Comparison of ENCODE assay signal across 11 cellular contexts in genomic region chr16:53429221-53429943, GRCh38. TPM values are rescaled to one million over a fixed set of nuclear protein-coding genes. Genes with fewer than 3 reads are reported as not detected.
DNase-seq lines count a peak whose midpoint lies in the region; ATAC-seq and TF ChIP-seq lines count a peak whose summit lies in the region.
"Had no signal": no experiment of that assay in that cellular context is flagged by ENCODE, and none has a peak within 500 bp of the region (broad histone marks: within the 10 kb centered on the region; RNA-seq: fewer than 3 reads in every experiment).

No MANE protein-coding gene starts in this region.

- TF ChIP-seq CTCF in HFFc6 (IDR thresholded peaks at IDR 0.05): no peak

- no peak overlapping the region for H3K4me3 ChIP-seq in adipocyte (ENCODE audit: low read length)

- no peaks in the 10 kb centered on the region for H3K9me3 ChIP-seq in adipocyte (ENCODE audit: control insufficient read depth, low read length)

- H3K36me3 Mint-ChIP-seq in HFFc6 (ENCODE audit: low read depth): no peaks in the 10 kb centered on the region

- no peak overlapping the region for H3K27ac Mint-ChIP-seq in HFFc6
- H3K27ac Mint-ChIP-seq: activated T-cell treated with anti-CD3 and anti-CD28 coated beads, Interleukin-2, amount 50 U/mL, for 24 hours had no signal

- peaks cover 4% of the 10 kb centered on the region for H3K27me3 Mint-ChIP-seq in HFFc6 (ENCODE audit: insufficient read depth)
- H3K27me3 Mint-ChIP-seq: activated T-cell treated with anti-CD3 and anti-CD28 coated beads, Interleukin-2, amount 50 U/mL, for 24 hours had no signal

- H3K4me1 ChIP-seq in adipocyte (ENCODE audit: control insufficient read depth, insufficient read depth, low read length): peaks cover 6% of the 10 kb centered on the region

- peak; percentile 5 for DNase-seq in AG08395 (ENCODE audit: low spot score)
- peak; percentile 29 for DNase-seq in HFFc6
- DNase-seq in adipocyte (ENCODE audit: low read depth): peak; percentile 42
- DNase-seq in iris pigment epithelial cell (ENCODE audit: low read depth): peak; percentile 90
- DNase-seq in sciatic nerve (ENCODE audit: low spot score): no peak
- no peak for DNase-seq in activated T-cell treated with anti-CD3 and anti-CD28 coated beads for 4 hours
- DNase-seq: activated T-cell treated with anti-CD3 and anti-CD28 coated beads, Interleukin-2, amount 50 U/mL, for 24 hours; C1 segment of cervical spinal cord; T-helper 9 cell had no signal

- intact Hi-C loops in sciatic nerve (cut with DNase I): no loop called here

- H3K4me1 Mint-ChIP-seq in HFFc6 (ENCODE audit: low read depth): peaks cover 9% of the 10 kb centered on the region

- no peaks in the 10 kb centered on the region for H3K27me3 ChIP-seq in adipocyte (replicated peaks; ENCODE audit: control insufficient read depth, insufficient read depth, low read length)

- no peak overlapping the region for H3K4me3 Mint-ChIP-seq in HFFc6
- H3K4me3 Mint-ChIP-seq: activated T-cell treated with anti-CD3 and anti-CD28 coated beads, Interleukin-2, amount 50 U/mL, for 24 hours had no signal

- no peaks in the 10 kb centered on the region for H3K36me3 ChIP-seq in adipocyte (ENCODE audit: control insufficient read depth, insufficient read depth, low read length, severe bottlenecking)

- no peak for ATAC-seq in HG03442 (IDR thresholded peaks at IDR 0.05; ENCODE audit: unreplicated experiment)
- no peak for ATAC-seq in sciatic nerve
- ATAC-seq in GM21360 (IDR thresholded peaks at IDR 0.05; ENCODE audit: unreplicated experiment): no peak

- peaks cover 10% of the 10 kb centered on the region for H3K9me3 Mint-ChIP-seq in HFFc6
- H3K9me3 Mint-ChIP-seq: activated T-cell treated with anti-CD3 and anti-CD28 coated beads, Interleukin-2, amount 50 U/mL, for 24 hours had no signal

- no peak overlapping the region for H3K9ac ChIP-seq in adipocyte (ENCODE audit: low read length)

RNA-seq across cellular contexts. Expression of gene RBL2, which starts 4.9 kb away (rescaled TPM):
- total RNA-seq in HFFc6 (2021; fragmentation: NEBNext Ultra II Directional; extraction: Animal tissue kit (Norgen Biotek cat#: 25700)): 10 to 100 TPM; 21.4 to 24.4 (median 22.9) TPM
- 80.7 TPM for total RNA-seq in sciatic nerve

Comparison
In these comparisons a context has a peak if more than half of its experiments do, and no peak if none do; other contexts are left out.
1. DNase-seq: peak in AG08395 (single experiment), HFFc6 (single experiment), adipocyte (single experiment) and iris pigment epithelial cell (single experiment); none in sciatic nerve (single experiment) and activated T-cell treated with anti-CD3 and anti-CD28 coated beads for 4 hours (single experiment).